In genomic region chr10:33143160-33143728, GRCh38 we compare ENCODE assay signal across 8 cellular contexts.
DNase-seq lines count a peak whose midpoint lies in the region; ATAC-seq and TF ChIP-seq lines count a peak whose summit lies in the region.

No MANE protein-coding gene starts in this region.

- peak; percentile 74 for DNase-seq in A172 (ENCODE audit: low spot score)
- peak; percentile 51 for DNase-seq in activated T-cell treated with anti-CD3 and anti-CD28 coated beads for 24 hours (ENCODE audit: low read depth)
- peak; percentile 68 for DNase-seq in hepatic stellate cell (ENCODE audit: low spot score)
- DNase-seq in NCI-H69 (lab: John Stamatoyannopoulos, UW): no peak
- DNase-seq in HUDEP-2 (lab: John Stamatoyannopoulos, UW; ENCODE audit: unreplicated experiment in 76 of 76): no peak
- DNase-seq in foreskin melanocyte: no peak
- no peak for DNase-seq in GM10266 (ENCODE audit: extremely low spot score)

- no peak for TF ChIP-seq CTCF in GM10266 (IDR thresholded peaks at IDR 0.05; ENCODE audit: control insufficient read depth, insufficient read depth, low read depth, missing control alignments)

- ATAC-seq in HG02610 (IDR thresholded peaks at IDR 0.05; ENCODE audit: unreplicated experiment): peak; percentile 49

Comparison
In these comparisons a context has a peak if more than half of its experiments do, and no peak if none do; other contexts are left out.
1. DNase-seq: peak in A172 (single experiment), activated T-cell treated with anti-CD3 and anti-CD28 coated beads for 24 hours (single experiment) and hepatic stellate cell (single experiment); none in NCI-H69 (single experiment), HUDEP-2 (0 of 76), foreskin melanocyte (single experiment) and GM10266 (single experiment).